ENCODE assay signal across 8 cellular contexts in genomic region chr3:169769287-169770181, GRCh38. TPM values are rescaled to one million over a fixed set of nuclear protein-coding genes. Genes with fewer than 3 reads are reported as not detected.
A peak's percentile ranks its signal among the peaks of the same experiment; 100 is the strongest.
DNase-seq lines count a peak whose midpoint lies in the region; ATAC-seq and TF ChIP-seq lines count a peak whose summit lies in the region.

ACTRT3 (minus strand) TSS chr3:169769561; CDS start chr3:169769520, 41 bp downstream.

- H3K36me3 Mint-ChIP-seq in CD8-positive, alpha-beta memory T cell = peaks cover 0 to 34% (median 0%) of the 10 kb centered on the region in 3 donors
- H3K36me3 Mint-ChIP-seq in T-helper 17 cell (ENCODE audit: low read depth) = peaks cover 3% of the 10 kb centered on the region

- H3K79me2 ChIP-seq in hepatocyte = peaks cover 9% of the 10 kb centered on the region

- no peaks in the 10 kb centered on the region for H3K27me3 ChIP-seq in CD8-positive, alpha-beta memory T cell (ENCODE audit: insufficient read depth, low read length, poor library complexity, severe bottlenecking)
- H3K27me3 ChIP-seq in ascending aorta = no peaks in the 10 kb centered on the region
- H3K27me3 ChIP-seq in hepatocyte = no peaks in the 10 kb centered on the region

- H3K27ac Mint-ChIP-seq in CD8-positive, alpha-beta memory T cell = peak within 1 kb of the TSS; percentile 76 to 98 (median 88)
- H3K27ac Mint-ChIP-seq in T-helper 17 cell = peak within 1 kb of the TSS; percentile 29

- TF ChIP-seq CTCF in ascending aorta (IDR thresholded peaks at IDR 0.05) = no peak
- TF ChIP-seq CTCF in hepatocyte (IDR thresholded peaks at IDR 0.05; ENCODE audit: poor library complexity) = peak; percentile 7

- H4K20me1 ChIP-seq in hepatocyte (ENCODE audit: insufficient read depth, poor library complexity, severe bottlenecking) = no peaks in the 10 kb centered on the region

- H3K27me3 Mint-ChIP-seq in CD8-positive, alpha-beta memory T cell = peaks cover 0 to 13% of the 10 kb centered on the region in 2 donors
- no peaks in the 10 kb centered on the region for H3K27me3 Mint-ChIP-seq in T-helper 17 cell

- POLR2A ChIA-PET in CD8-positive, alpha-beta memory T cell (lab: Charles Lee) = interaction anchor here (0.6 to 1.3 kb wide), 3 partner anchors 197 to 588 kb away, joined by 3 to 5 read pairs (median 3); partner anchors contain the start of genes SEC62 and SKIL

- H3K4me2 ChIP-seq in hepatocyte = peak within 1 kb of the TSS; percentile 73

- CTCF ChIA-PET in CD8-positive, alpha-beta memory T cell (lab: Charles Lee) = interaction anchor here (0.9 to 1.3 kb wide), 3 partner anchors 9 to 409 kb away, joined by 3 to 4 read pairs (median 4); partner anchors contain the start of genes LRRC34 and LRRIQ4

- H3K9me2 ChIP-seq in hepatocyte (replicated peaks; ENCODE audit: insufficient read depth) = no peaks in the 10 kb centered on the region

- H2AFZ ChIP-seq in hepatocyte = peak within 1 kb of the TSS; percentile 61

- H3K9me3 Mint-ChIP-seq in CD8-positive, alpha-beta memory T cell = peaks cover 0 to 13% (median 0%) of the 10 kb centered on the region in 5 donors

- H3K27ac ChIP-seq in CD8-positive, alpha-beta memory T cell (ENCODE audit: low read depth, low read length) = peak within 1 kb of the TSS; percentile 0
- H3K27ac ChIP-seq in KOPT-K1 (ENCODE audit: low read depth, low read length, poor library complexity, severe bottlenecking) (peak within 1 kb of the TSS; percentile 24), ascending aorta (peak within 1 kb of the TSS; percentile 91 to 95), hepatocyte (peak within 1 kb of the TSS; percentile 85)

- peaks cover 38 to 52% (median 45%) of the 10 kb centered on the region in 3 donors for H3K4me1 Mint-ChIP-seq in CD8-positive, alpha-beta memory T cell
- H3K4me1 Mint-ChIP-seq in T-helper 17 cell = peaks cover 34% of the 10 kb centered on the region

- peak; percentile 11 for ATAC-seq in GM21447 (IDR thresholded peaks at IDR 0.05; ENCODE audit: unreplicated experiment)
- ATAC-seq in T-helper 17 cell = no peak

- peak; percentile 44 to 66 (median 49) for DNase-seq in CD8-positive, alpha-beta memory T cell
- DNase-seq in T-helper 17 cell (peak; percentile 34 to 49 (median 38)), ascending aorta (ENCODE audit: low spot score in 2 of 2) (peak in 1 of 2 donors; percentile 75), hepatocyte (ENCODE audit: low spot score) (peak; percentile 85), putamen (ENCODE audit: low spot score) (peak; percentile 64), DMS53 (lab: John Stamatoyannopoulos, UW) (no peak)

- H3K9me3 ChIP-seq in CD8-positive, alpha-beta memory T cell (ENCODE audit: low read length) = no peaks in the 10 kb centered on the region
- H3K9me3 ChIP-seq in KOPT-K1 (ENCODE audit: insufficient read depth, low read length, poor library complexity, severe bottlenecking) (no peaks in the 10 kb centered on the region), T-helper 17 cell (ENCODE audit: control insufficient read depth, low read length, poor library complexity, severe bottlenecking) (no peaks in the 10 kb centered on the region), ascending aorta (no peaks in the 10 kb centered on the region), hepatocyte (ENCODE audit: low read depth) (no peaks in the 10 kb centered on the region)

- peak within 1 kb of the TSS; percentile 90 to 94 (median 93) for H3K4me3 Mint-ChIP-seq in CD8-positive, alpha-beta memory T cell
- H3K4me3 Mint-ChIP-seq in T-helper 17 cell = peak within 1 kb of the TSS; percentile 87

- H3K4me3 ChIP-seq in CD8-positive, alpha-beta memory T cell (ENCODE audit: low read length) = peak within 1 kb of the TSS; percentile 80
- peak within 1 kb of the TSS; percentile 64 to 76 for H3K4me3 ChIP-seq in ascending aorta
- H3K4me3 ChIP-seq in hepatocyte = peak within 1 kb of the TSS; percentile 24

- intact Hi-C loops in ascending aorta (cut with DNase I) = loop anchor here (5.0 to 10.0 kb wide), 5 partner anchors 198 to 1515 kb away; partner anchors contain the start of genes PHC3 and SEC62

- peaks cover 9% of the 10 kb centered on the region for H3K4me1 ChIP-seq in CD8-positive, alpha-beta memory T cell (ENCODE audit: insufficient read depth, low read length)
- H3K4me1 ChIP-seq in ascending aorta (peaks cover 3 to 12% of the 10 kb centered on the region in 2 donors), hepatocyte (ENCODE audit: insufficient read depth) (peaks cover 1% of the 10 kb centered on the region)

- H3K36me3 ChIP-seq in CD8-positive, alpha-beta memory T cell (ENCODE audit: insufficient read depth, low read length) = no peaks in the 10 kb centered on the region
- peaks cover 4% of the 10 kb centered on the region for H3K36me3 ChIP-seq in KOPT-K1 (ENCODE audit: insufficient read depth, low read length)
- peaks cover 0 to 4% of the 10 kb centered on the region in 2 donors for H3K36me3 ChIP-seq in ascending aorta
- H3K36me3 ChIP-seq in hepatocyte (replicated peaks; ENCODE audit: insufficient read depth, low read depth) = no peaks in the 10 kb centered on the region

- WGBS in hepatocyte (ENCODE audit: low lambda C conversion rate, missing lambda C conversion rate) = 3% methylated on average over 42 of the region's 51 CpGs

RNA-seq across cellular contexts. Expression of gene ACTRT3, which starts in this region (rescaled TPM):
- total RNA-seq in CD8-positive, alpha-beta memory T cell = 1 to 10 TPM; 2.5 to 2.6 TPM
- polyA plus RNA-seq in CD8-positive, alpha-beta memory T cell = 0.20 TPM
- total RNA-seq in T-helper 17 cell (not detected), ascending aorta (0.32 TPM), hepatocyte (8.3 and 8.7 TPM in 2 replicates)
- polyA plus RNA-seq in hepatocyte = 6.9 and 7.3 TPM in 2 replicates

Comparison
In these comparisons a context has a peak if more than half of its experiments do, and no peak if none do; other contexts are left out.
1. Peak in DNase-seq in T-helper 17 cell; RNA of the gene not detected or under 1 TPM.
2. H3K27ac ChIP-seq: peak in every context shown above with its lines; median percentile 93 in ascending aorta; 85 in hepatocyte; 24 in KOPT-K1; 0 in CD8-positive, alpha-beta memory T cell.
3. H3K4me3 ChIP-seq: peak in every context shown above with its lines; median percentile 80 in CD8-positive, alpha-beta memory T cell; 70 in ascending aorta; 24 in hepatocyte.